Comparison of ENCODE assay signal across 21 cellular contexts in genomic region chr7:93429563-93429962, GRCh38.
"Had no signal": no experiment of that assay in that cellular context is flagged by ENCODE, and none has a peak within 500 bp of the region (broad histone marks: within the 10 kb centered on the region; RNA-seq: fewer than 3 reads in every experiment).

No MANE protein-coding gene starts in this region.

- H3K36me3 ChIP-seq: colonic mucosa, esophagus squamous epithelium, gastrocnemius medialis, heart right ventricle, left lung, lower lobe of right lung had no signal

- H3K27me3 ChIP-seq: colonic mucosa, esophagus squamous epithelium, gastrocnemius medialis, heart right ventricle, left lung had no signal

- H3K9me3 Mint-ChIP-seq: dendritic cell treated with granulocyte-macrophage colony-stimulating factor and Interleukin-4, amounts not matched to agents 40 ng/mL and 50 ng/mL, for 4 days; mesothelial cell of epicardium; natural killer cell had no signal

- ATAC-seq: gastrocnemius medialis, heart right ventricle, left cardiac atrium, left lung, left ventricle myocardium superior, lower lobe of right lung, mucosa of descending colon, natural killer cell had no signal

- DNase-seq: colonic mucosa; cortex of kidney; effector CD8-positive, alpha-beta T cell; esophagus squamous epithelium; foreskin fibroblast; foreskin melanocyte; gastrocnemius medialis; glutamatergic neuron; head of caudate nucleus; heart right ventricle; hippocampal formation; left cardiac atrium; left lung; left ventricle myocardium superior; lower lobe of right lung; mesenchymal stem cell; mucosa of descending colon; naive B cell; natural killer cell had no signal

- H3K27me3 Mint-ChIP-seq: dendritic cell treated with granulocyte-macrophage colony-stimulating factor and Interleukin-4, amounts not matched to agents 40 ng/mL and 50 ng/mL, for 4 days; naive B cell had no signal

- H3K4me3 Mint-ChIP-seq: dendritic cell treated with granulocyte-macrophage colony-stimulating factor and Interleukin-4, amounts not matched to agents 40 ng/mL and 50 ng/mL, for 4 days; mesothelial cell of epicardium; natural killer cell had no signal

- H3K4me3 ChIP-seq: colonic mucosa, esophagus squamous epithelium, gastrocnemius medialis, heart right ventricle, left lung, lower lobe of right lung, mucosa of descending colon had no signal

- H3K27ac ChIP-seq: colonic mucosa, esophagus squamous epithelium, gastrocnemius medialis, heart right ventricle, left lung, lower lobe of right lung had no signal

- H3K9me3 ChIP-seq: colonic mucosa, esophagus squamous epithelium, gastrocnemius medialis, heart right ventricle, left lung, lower lobe of right lung, mucosa of descending colon had no signal

- H3K4me1 ChIP-seq: colonic mucosa, esophagus squamous epithelium, gastrocnemius medialis, heart right ventricle, left lung, lower lobe of right lung had no signal

- H3K4me1 Mint-ChIP-seq: mesothelial cell of epicardium had no signal

- H3K27ac Mint-ChIP-seq: dendritic cell treated with granulocyte-macrophage colony-stimulating factor and Interleukin-4, amounts not matched to agents 40 ng/mL and 50 ng/mL, for 4 days; mesothelial cell of epicardium; naive B cell; natural killer cell had no signal

- H3K36me3 Mint-ChIP-seq: mesothelial cell of epicardium, natural killer cell had no signal
